10 cellular contexts compared by ENCODE assay signal in the genomic region with DNA sequence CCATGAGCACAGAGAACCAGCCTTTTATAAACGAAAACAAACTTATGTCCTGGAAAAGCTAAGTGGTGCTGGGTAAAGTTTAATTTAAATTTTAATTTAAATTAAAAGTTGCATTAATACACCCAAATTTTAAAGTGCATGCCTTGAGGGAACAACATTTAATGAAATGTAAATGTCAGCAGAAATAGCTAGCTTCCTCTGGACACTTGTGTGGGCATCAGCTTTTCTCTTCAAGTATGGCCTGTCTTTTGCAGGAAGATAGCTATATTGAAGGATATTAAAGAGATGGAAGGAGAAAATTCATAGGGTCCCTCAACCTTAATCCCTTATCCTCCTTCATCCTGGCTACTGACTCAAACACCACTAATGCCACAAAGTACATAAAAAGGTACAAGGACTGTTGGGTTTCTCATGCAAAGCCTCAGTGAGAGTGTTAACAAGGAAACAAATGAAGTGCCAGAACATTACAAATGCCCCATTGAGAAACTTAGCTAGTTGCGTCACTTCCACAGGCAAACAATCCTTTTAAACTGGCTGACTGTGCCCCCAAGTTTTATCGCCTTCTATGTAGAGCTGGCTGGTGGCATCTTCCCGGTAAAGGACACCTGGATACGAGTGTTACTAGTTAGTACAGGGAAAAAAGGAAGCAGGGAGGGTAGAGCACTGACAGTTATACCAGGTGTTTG. TPM values are rescaled to one million over a fixed set of nuclear protein-coding genes. Genes with fewer than 3 reads are reported as not detected.
A peak's percentile ranks its signal among the peaks of the same experiment; 100 is the strongest.
DNase-seq lines count a peak whose midpoint lies in the region; ATAC-seq and TF ChIP-seq lines count a peak whose summit lies in the region.
"Had no signal": no experiment of that assay in that cellular context is flagged by ENCODE, and none has a peak within 500 bp of the region (broad histone marks: within the 10 kb centered on the region; RNA-seq: fewer than 3 reads in every experiment).

No MANE protein-coding gene starts in this region.

- no peak for TF ChIP-seq CTCF in Calu3 (IDR thresholded peaks at IDR 0.05; ENCODE audit: unreplicated experiment)
- no peak for TF ChIP-seq CTCF in cardiac muscle cell (IDR thresholded peaks at IDR 0.05; ENCODE audit: low read depth, low read length)
- no peak for TF ChIP-seq CTCF in psoas muscle (IDR thresholded peaks at IDR 0.05)
- no peak for TF ChIP-seq CTCF in activated CD8-positive, alpha-beta T cell treated with anti-CD3 and anti-CD28 coated beads for 36 hours (IDR thresholded peaks at IDR 0.05)
- TF ChIP-seq CTCF in hepatocyte (IDR thresholded peaks at IDR 0.05; ENCODE audit: poor library complexity) = no peak

- peaks cover 6% of the 10 kb centered on the region for H3K36me3 ChIP-seq in cardiac muscle cell
- no peaks in the 10 kb centered on the region for H3K36me3 ChIP-seq in psoas muscle (ENCODE audit: insufficient read depth in 1 of 2, low read depth in 1 of 2)
- H3K36me3 ChIP-seq in hepatocyte (replicated peaks; ENCODE audit: insufficient read depth, low read depth) = no peaks in the 10 kb centered on the region

- POLR2A ChIA-PET in activated CD8-positive, alpha-beta T cell treated with anti-CD3 and anti-CD28 coated beads for 36 hours (lab: Charles Lee) = interaction anchor here (0.5 to 5.1 kb wide), 5 partner anchors 11 to 210 kb away, joined by 3 to 34 read pairs (median 4); no protein-coding TSS in a partner anchor

- H3K4me3 ChIP-seq in cardiac muscle cell (no peak overlapping the region), psoas muscle (no peak overlapping the region), hepatocyte (no peak overlapping the region)

- no peak for ATAC-seq in T-helper 17 cell
- ATAC-seq in psoas muscle = peak in 3 of 4 donors; percentile 31 to 66 (median 47)
- no peak for ATAC-seq in activated CD8-positive, alpha-beta T cell treated with anti-CD3 and anti-CD28 coated beads for 36 hours
- ATAC-seq: stimulated activated naive CD8-positive, alpha-beta T cell treated with anti-CD3 and anti-CD28 coated beads, Interleukin-15, amount 100 ng/mL, for 72 hours had no signal

- intact Hi-C loops in Calu3 (cut with micrococcal nuclease; ENCODE audit: unreplicated experiment) (no loop called here), psoas muscle (cut with DNase I) (no loop called here)
- intact Hi-C loops in activated CD8-positive, alpha-beta T cell treated with anti-CD3 and anti-CD28 coated beads for 36 hours (cut with micrococcal nuclease) = no loop called here

- H3K27me3 Mint-ChIP-seq in Calu3 (ENCODE audit: unreplicated experiment) (no peaks in the 10 kb centered on the region), T-helper 17 cell (no peaks in the 10 kb centered on the region)
- no peaks in the 10 kb centered on the region for H3K27me3 Mint-ChIP-seq in activated CD8-positive, alpha-beta T cell treated with anti-CD3 and anti-CD28 coated beads for 36 hours
- H3K27me3 Mint-ChIP-seq: stimulated activated naive CD8-positive, alpha-beta T cell treated with anti-CD3 and anti-CD28 coated beads, Interleukin-15, amount 100 ng/mL, for 72 hours had no signal

- peak overlapping the region; percentile 60 for H3K27ac Mint-ChIP-seq in Calu3 (ENCODE audit: unreplicated experiment)
- H3K27ac Mint-ChIP-seq in T-helper 17 cell = peak overlapping the region; percentile 85
- no peak overlapping the region for H3K27ac Mint-ChIP-seq in activated CD8-positive, alpha-beta T cell treated with anti-CD3 and anti-CD28 coated beads for 36 hours

- H3K9me3 ChIP-seq in T-helper 17 cell (ENCODE audit: control insufficient read depth, low read length, poor library complexity, severe bottlenecking) (no peaks in the 10 kb centered on the region), cardiac muscle cell (ENCODE audit: low read depth) (no peaks in the 10 kb centered on the region), psoas muscle (no peaks in the 10 kb centered on the region), hepatocyte (ENCODE audit: low read depth) (no peaks in the 10 kb centered on the region)

- peaks cover 100% of the 10 kb centered on the region for H3K79me2 ChIP-seq in hepatocyte

- H3K4me1 Mint-ChIP-seq in Calu3 (ENCODE audit: low read depth, unreplicated experiment) (peaks cover 14% of the 10 kb centered on the region), T-helper 17 cell (peaks cover 43% of the 10 kb centered on the region)
- H3K4me1 Mint-ChIP-seq in activated CD8-positive, alpha-beta T cell treated with anti-CD3 and anti-CD28 coated beads for 36 hours (ENCODE audit: low read depth) = peaks cover 74% of the 10 kb centered on the region

- DNase-seq in Calu3 (peak; percentile 57), T-helper 17 cell (no peak), cardiac muscle cell (ENCODE audit: low read depth in 1 of 2, low spot score in 1 of 2) (peak in 1 of 2 donors; percentile 76), psoas muscle (no peak), GM03348 (ENCODE audit: low spot score) (no peak), germinal center (ENCODE audit: low spot score) (no peak), hepatocyte (ENCODE audit: low spot score) (no peak)
- DNase-seq in activated CD8-positive, alpha-beta T cell treated with anti-CD3 and anti-CD28 coated beads for 36 hours = no peak
- DNase-seq: retina; stimulated activated naive CD8-positive, alpha-beta T cell treated with anti-CD3 and anti-CD28 coated beads, Interleukin-15, amount 100 ng/mL, for 72 hours had no signal

- H3K4me3 Mint-ChIP-seq in Calu3 (ENCODE audit: low read depth, unreplicated experiment) (peak overlapping the region; percentile 28), T-helper 17 cell (no peak overlapping the region)
- no peak overlapping the region for H3K4me3 Mint-ChIP-seq in activated CD8-positive, alpha-beta T cell treated with anti-CD3 and anti-CD28 coated beads for 36 hours

- H3K27me3 ChIP-seq in cardiac muscle cell (no peaks in the 10 kb centered on the region), psoas muscle (ENCODE audit: insufficient read depth in 3 of 3, low read length in 2 of 3) (no peaks in the 10 kb centered on the region), hepatocyte (no peaks in the 10 kb centered on the region)

- H3K9me3 Mint-ChIP-seq in Calu3 (ENCODE audit: low read depth, unreplicated experiment) = no peaks in the 10 kb centered on the region
- no peaks in the 10 kb centered on the region for H3K9me3 Mint-ChIP-seq in activated CD8-positive, alpha-beta T cell treated with anti-CD3 and anti-CD28 coated beads for 36 hours
- H3K9me3 Mint-ChIP-seq: stimulated activated naive CD8-positive, alpha-beta T cell treated with anti-CD3 and anti-CD28 coated beads, Interleukin-15, amount 100 ng/mL, for 72 hours had no signal

- H3K9me2 ChIP-seq in hepatocyte (replicated peaks; ENCODE audit: insufficient read depth) = no peaks in the 10 kb centered on the region

- H3K36me3 Mint-ChIP-seq in Calu3 (ENCODE audit: insufficient read depth, unreplicated experiment) = no peaks in the 10 kb centered on the region
- no peaks in the 10 kb centered on the region for H3K36me3 Mint-ChIP-seq in T-helper 17 cell (ENCODE audit: low read depth)
- H3K36me3 Mint-ChIP-seq in activated CD8-positive, alpha-beta T cell treated with anti-CD3 and anti-CD28 coated beads for 36 hours (ENCODE audit: low read depth) = peaks cover 30% of the 10 kb centered on the region

- CTCF ChIA-PET in Calu3 (lab: Charles Lee) = interaction anchor here (0.9 to 1.3 kb wide), 6 partner anchors 11 to 217 kb away, joined by 3 to 6 read pairs (median 4); partner anchors contain the start of gene RPL23A
- CTCF ChIA-PET in activated CD8-positive, alpha-beta T cell treated with anti-CD3 and anti-CD28 coated beads for 36 hours (lab: Charles Lee) = interaction anchor here (1.2 to 3.6 kb wide), 6 partner anchors 9 to 180 kb away, joined by 3 to 19 read pairs (median 8); no protein-coding TSS in a partner anchor

- no TSS peak for BruUV-seq in Calu3 (replicated peaks; lab: Mats Ljungman, UMichigan)

- H3K4me1 ChIP-seq in cardiac muscle cell (ENCODE audit: low read depth) (peaks cover 21% of the 10 kb centered on the region), psoas muscle (peaks cover 87% of the 10 kb centered on the region), hepatocyte (ENCODE audit: insufficient read depth) (peaks cover 6% of the 10 kb centered on the region)

- WGBS in psoas muscle, 3 donors = 41 to 72% (median 49%) methylated on average over 5 of the region's 5 CpGs
- 76% methylated on average over 5 of the region's 5 CpGs for WGBS in hepatocyte (ENCODE audit: low lambda C conversion rate, missing lambda C conversion rate)

- H3K27ac ChIP-seq in cardiac muscle cell (peak overlapping the region; percentile 41), psoas muscle (peak overlapping the region; percentile 80), hepatocyte (no peak overlapping the region)

- no peak overlapping the region for H3K4me2 ChIP-seq in hepatocyte

- H4K20me1 ChIP-seq in hepatocyte (ENCODE audit: insufficient read depth, poor library complexity, severe bottlenecking) = peaks cover 82% of the 10 kb centered on the region

- no peak overlapping the region for H2AFZ ChIP-seq in hepatocyte

RNA-seq across cellular contexts. Expression of gene PHF12, which starts 14.1 kb away (rescaled TPM):
- 54.0 and 57.6 TPM in 2 replicates for total RNA-seq in Calu3 (2022)
- 100 to 1,000 TPM; 164 to 174 TPM for total RNA-seq in T-helper 17 cell
- total RNA-seq in cardiac muscle cell = 45.6 and 46.1 TPM in 2 replicates
- 11.6 and 17.9 TPM in 2 replicates for polyA plus RNA-seq in cardiac muscle cell
- total RNA-seq in psoas muscle = 10 to 100 TPM; 22.3 to 28.6 (median 24.4) TPM
- 10 to 100 TPM in 1 of 3 donors, 1 to 10 TPM in 2; 7.3 to 12.1 (median 7.7) TPM for polyA plus RNA-seq in psoas muscle
- total RNA-seq in activated CD8-positive, alpha-beta T cell treated with anti-CD3 and anti-CD28 coated beads for 36 hours = 10 to 100 TPM; 45.7 to 52.6 TPM
- 18.2 and 19.0 TPM in 2 replicates for total RNA-seq in hepatocyte
- polyA plus RNA-seq in hepatocyte = 10.0 and 12.1 TPM in 2 replicates

RNA-seq across cellular contexts. Expression of gene DHRS13, which starts 34.3 kb away (rescaled TPM):
- total RNA-seq in Calu3 (2022) (19.2 and 23.2 TPM in 2 replicates), T-helper 17 cell (10 to 100 TPM; 21.0 TPM), cardiac muscle cell (40.9 and 44.6 TPM in 2 replicates), psoas muscle (1 to 10 TPM in 2 of 4 donors, under 1 TPM in 2; 0.48 to 2.1 (median 1.1) TPM), hepatocyte (14.9 and 22.4 TPM in 2 replicates)
- polyA plus RNA-seq in cardiac muscle cell (28.1 and 35.4 TPM in 2 replicates), psoas muscle (1 to 10 TPM; 1.1 to 2.7 (median 1.2) TPM), hepatocyte (10.8 and 15.4 TPM in 2 replicates)
- total RNA-seq in activated CD8-positive, alpha-beta T cell treated with anti-CD3 and anti-CD28 coated beads for 36 hours = 10 to 100 TPM; 37.3 to 38.2 TPM

RNA-seq across cellular contexts. Expression of gene FLOT2, which starts 39.7 kb away (rescaled TPM):
- total RNA-seq in Calu3 (2022) (152 and 155 TPM in 2 replicates), T-helper 17 cell (100 to 1,000 TPM; 132 to 147 TPM), cardiac muscle cell (102 and 110 TPM in 2 replicates), psoas muscle (10 to 100 TPM; 40.8 to 81.1 (median 43.9) TPM), hepatocyte (31.8 and 42.0 TPM in 2 replicates)
- polyA plus RNA-seq in cardiac muscle cell (145 and 158 TPM in 2 replicates), psoas muscle (10 to 100 TPM; 30.4 to 35.3 (median 34.0) TPM), hepatocyte (56.4 and 64.0 TPM in 2 replicates)
- 10 to 100 TPM; 59.7 to 60.1 TPM for total RNA-seq in activated CD8-positive, alpha-beta T cell treated with anti-CD3 and anti-CD28 coated beads for 36 hours

Comparison
In these comparisons a context has a peak if more than half of its experiments do, and no peak if none do; other contexts are left out.
1. ATAC-seq: peak in psoas muscle (3 of 4); none in T-helper 17 cell (single experiment) and activated CD8-positive, alpha-beta T cell treated with anti-CD3 and anti-CD28 coated beads for 36 hours (single experiment).